In genomic region chr19:1880611-1881392, GRCh38 we compare ENCODE assay signal across 1 cellular context.
TF ChIP-seq lines count a peak whose summit lies in the region.

No MANE protein-coding gene starts in this region.

TF ChIP-seq in SK-N-SH, 30 proteins besides CTCF, POLR2A, EP300 and RAD21:
- TF ChIP-seq NRF1 (IDR thresholded peaks at IDR 0.05; ENCODE audit: low read depth, low read length) (no peak), GABPA (IDR thresholded peaks at IDR 0.05; ENCODE audit: low read depth) (no peak), SIN3A (IDR thresholded peaks at IDR 0.05; ENCODE audit: borderline replicate concordance, low read depth, low read length) (no peak), RCOR1 (IDR thresholded peaks at IDR 0.05; ENCODE audit: low read length) (no peak), FOXM1 (IDR thresholded peaks at IDR 0.05; ENCODE audit: low read depth) (no peak), MEF2A (IDR thresholded peaks at IDR 0.05; ENCODE audit: borderline replicate concordance, low read depth) (no peak), TAF1 (IDR thresholded peaks at IDR 0.05; ENCODE audit: borderline replicate concordance, low read depth, low read length) (no peak), RXRA (IDR thresholded peaks at IDR 0.05; ENCODE audit: borderline replicate concordance, low read depth) (no peak), ELF1 (IDR thresholded peaks at IDR 0.05) (no peak), EZH2phosphoT487 (IDR thresholded peaks at IDR 0.05; ENCODE audit: borderline replicate concordance, low read depth) (no peak), TCF12 (IDR thresholded peaks at IDR 0.05) (no peak), POLR2AphosphoS5 (IDR thresholded peaks at IDR 0.05; ENCODE audit: low read depth, low read length) (no peak), FOXJ3 (CRISPR knock-in tag; IDR thresholded peaks at IDR 0.05) (no peak), GATA2 (CRISPR knock-in tag; IDR thresholded peaks at IDR 0.05) (no peak), JUND (IDR thresholded peaks at IDR 0.05) (no peak)
- TF ChIP-seq, protein P1, sequence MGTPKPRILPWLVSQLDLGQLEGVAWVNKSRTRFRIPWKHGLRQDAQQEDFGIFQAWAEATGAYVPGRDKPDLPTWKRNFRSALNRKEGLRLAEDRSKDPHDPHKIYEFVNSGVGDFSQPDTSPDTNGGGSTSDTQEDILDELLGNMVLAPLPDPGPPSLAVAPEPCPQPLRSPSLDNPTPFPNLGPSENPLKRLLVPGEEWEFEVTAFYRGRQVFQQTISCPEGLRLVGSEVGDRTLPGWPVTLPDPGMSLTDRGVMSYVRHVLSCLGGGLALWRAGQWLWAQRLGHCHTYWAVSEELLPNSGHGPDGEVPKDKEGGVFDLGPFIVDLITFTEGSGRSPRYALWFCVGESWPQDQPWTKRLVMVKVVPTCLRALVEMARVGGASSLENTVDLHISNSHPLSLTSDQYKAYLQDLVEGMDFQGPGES (IDR thresholded peaks at IDR 0.05; ENCODE audit: low read depth, low read length) = no peak
- TF ChIP-seq, protein P2, sequence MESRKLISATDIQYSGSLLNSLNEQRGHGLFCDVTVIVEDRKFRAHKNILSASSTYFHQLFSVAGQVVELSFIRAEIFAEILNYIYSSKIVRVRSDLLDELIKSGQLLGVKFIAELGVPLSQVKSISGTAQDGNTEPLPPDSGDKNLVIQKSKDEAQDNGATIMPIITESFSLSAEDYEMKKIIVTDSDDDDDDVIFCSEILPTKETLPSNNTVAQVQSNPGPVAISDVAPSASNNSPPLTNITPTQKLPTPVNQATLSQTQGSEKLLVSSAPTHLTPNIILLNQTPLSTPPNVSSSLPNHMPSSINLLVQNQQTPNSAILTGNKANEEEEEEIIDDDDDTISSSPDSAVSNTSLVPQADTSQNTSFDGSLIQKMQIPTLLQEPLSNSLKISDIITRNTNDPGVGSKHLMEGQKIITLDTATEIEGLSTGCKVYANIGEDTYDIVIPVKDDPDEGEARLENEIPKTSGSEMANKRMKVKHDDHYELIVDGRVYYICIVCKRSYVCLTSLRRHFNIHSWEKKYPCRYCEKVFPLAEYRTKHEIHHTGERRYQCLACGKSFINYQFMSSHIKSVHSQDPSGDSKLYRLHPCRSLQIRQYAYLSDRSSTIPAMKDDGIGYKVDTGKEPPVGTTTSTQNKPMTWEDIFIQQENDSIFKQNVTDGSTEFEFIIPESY (IDR thresholded peaks at IDR 0.05; ENCODE audit: borderline replicate concordance, low read depth) = no peak
